Comparison of ENCODE assay signal across 7 cellular contexts in the genomic region with DNA sequence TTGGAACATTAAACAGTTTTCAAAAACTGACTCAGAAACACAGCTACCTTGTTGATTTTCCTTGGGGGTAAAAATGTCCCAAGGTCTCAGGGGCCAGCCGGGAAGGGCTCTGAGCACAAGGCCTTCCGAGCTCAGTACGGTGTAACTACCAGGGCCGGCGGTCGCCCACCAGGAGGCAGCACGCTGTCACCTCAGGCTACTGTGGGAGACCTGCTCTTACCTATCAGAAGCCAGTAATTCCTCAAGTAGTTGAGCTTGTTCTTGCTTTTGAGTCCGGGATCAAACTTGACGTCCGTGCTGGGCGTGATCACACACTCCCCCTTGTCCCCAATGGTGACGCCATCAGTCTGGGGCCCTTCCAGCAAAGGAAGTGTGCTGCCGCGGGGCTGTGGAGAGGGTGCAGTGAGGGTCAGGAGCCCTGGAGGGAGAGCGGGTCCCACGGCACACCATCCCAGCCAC. TPM values are rescaled to one million over a fixed set of nuclear protein-coding genes. Genes with fewer than 3 reads are reported as not detected.
A peak's percentile ranks its signal among the peaks of the same experiment; 100 is the strongest.
DNase-seq lines count a peak whose midpoint lies in the region; ATAC-seq, FAIRE-seq and TF ChIP-seq lines count a peak whose summit lies in the region.

No MANE protein-coding gene starts in this region.

- peak; percentile 100 for ATAC-seq in GM23338
- ATAC-seq in GM12878, result peak; percentile 51
- ATAC-seq in omental fat pad (ENCODE audit: low FRiP score), result no peak

- H3K27me3 ChIP-seq in GM23338 (ENCODE audit: insufficient read depth) (no peaks in the 10 kb centered on the region), GM12878 (replicated peaks in 1 of 2; ENCODE audit: control insufficient read depth in 2 of 2, insufficient read depth in 2 of 2, low read length in 1 of 2) (no peaks in the 10 kb centered on the region)

- H3K4me3 Mint-ChIP-seq in GM23338 (peak overlapping the region; percentile 60; the same call in 2 of the 3 replicates), immature natural killer cell (peak overlapping the region; percentile 75 to 92 (median 90))

- TF ChIP-seq RAD21 in GM12878 (IDR thresholded peaks at IDR 0.05; ENCODE audit: insufficient read depth, low read depth, low read length), result peak; percentile 63

- H3K79me2 ChIP-seq in GM23338 (replicated peaks; ENCODE audit: insufficient read depth) (no peaks in the 10 kb centered on the region), GM12878 (ENCODE audit: control insufficient read depth, insufficient read depth, low read length) (no peaks in the 10 kb centered on the region)

- H3K27ac ChIP-seq in GM23338 (ENCODE audit: low read depth) (peak overlapping the region; percentile 26; the same call in 1 of the 2 replicates), GM12878 (ENCODE audit: control insufficient read depth, insufficient read depth) (peak overlapping the region; percentile 54; the same call in 1 of the 2 replicates)

- H3K4me2 ChIP-seq in GM23338 (no peak overlapping the region; the same call in 1 of the 2 replicates), GM12878 (ENCODE audit: control insufficient read depth, insufficient read depth) (no peak overlapping the region)

- 0 out of 2 replicates have a peak overlapping the region, but pooled peaks have one; percentile 49 for H3K27ac Mint-ChIP-seq in GM23338
- peak overlapping the region; percentile 89 to 100 (median 98) for H3K27ac Mint-ChIP-seq in immature natural killer cell

- POLR2A ChIA-PET in GM12878 (lab: Charles Lee), result interaction anchor here (0.7 to 4.6 kb wide), 5 partner anchors 11 to 69 kb away, joined by 4 to 29 read pairs (median 5); partner anchors contain the start of gene ERN1

- H3K4me3 ChIP-seq in GM23338 (0 out of 2 replicates have a peak overlapping the region, but pooled peaks have one; percentile 23), GM12878 (no peak overlapping the region)

- H3K9ac ChIP-seq in GM12878 (ENCODE audit: control insufficient read depth, insufficient read depth, low read length), result no peak overlapping the region

- DNase-seq in GM23338 (ENCODE audit: low spot score) (peak; percentile 86), SW480 (ENCODE audit: low spot score) (peak; percentile 14), GM12878 (ENCODE audit: low read depth, low spot score) (no peak), immature natural killer cell (peak; percentile 66 to 70 (median 68)), omental fat pad (ENCODE audit: low spot score) (no peak), RKO (ENCODE audit: low spot score) (no peak)
- DNase-seq in stimulated activated CD4-positive, alpha-beta T cell treated with anti-CD3 and anti-CD28 coated beads, Interleukin-4, amount 100 ng/mL, for 24 hours, result peak; percentile 60

- peaks cover 6% of the 10 kb centered on the region for H3K27me3 Mint-ChIP-seq in GM23338 (ENCODE audit: insufficient read depth, low read depth, poor library complexity)
- H3K27me3 Mint-ChIP-seq in immature natural killer cell (ENCODE audit: low read depth in 3 of 3), result peaks cover 8 to 23% (median 17%) of the 10 kb centered on the region in 3 donors

- H3K4me1 Mint-ChIP-seq in GM23338 (peaks cover 15% of the 10 kb centered on the region), immature natural killer cell (peaks cover 92 to 100% of the 10 kb centered on the region in 2 donors)

- RAD21 ChIA-PET in GM12878 (lab: Charles Lee; ENCODE audit: unreplicated experiment), result interaction anchor here (0.6 to 7.4 kb wide), 8 partner anchors 10 to 82 kb away, joined by 3 to 120 read pairs (median 6); partner anchors contain the start of genes ERN1 and ICAM2

- intact Hi-C loops in GM12878 (cut with micrococcal nuclease; ENCODE audit: unreplicated experiment), result loop anchor here (2.0 kb wide), 1 partner anchor 67 kb away; the partner anchor contains the start of gene ERN1

- peak overlapping the region; percentile 74; the same call in 1 of the 2 replicates for H2AFZ ChIP-seq in GM23338
- no peak overlapping the region for H2AFZ ChIP-seq in GM12878 (ENCODE audit: control insufficient read depth, low read depth, low read length)

- H3K36me3 Mint-ChIP-seq in GM23338 (ENCODE audit: low read depth) (peaks cover 14% of the 10 kb centered on the region), immature natural killer cell (peaks cover 55 to 80% (median 59%) of the 10 kb centered on the region in 3 donors)

- in situ Hi-C loops in GM12878 (cut with MboI), result no loop called here

- H3K4me1 ChIP-seq in GM23338 (ENCODE audit: insufficient read depth), result no peaks in the 10 kb centered on the region
- H3K4me1 ChIP-seq in GM12878 (ENCODE audit: control insufficient read depth, insufficient read depth, low read length), result peaks cover 37% of the 10 kb centered on the region

- peaks cover 4% of the 10 kb centered on the region for H3K9me3 Mint-ChIP-seq in GM23338
- peaks cover 0 to 6% (median 4%) of the 10 kb centered on the region in 6 donors for H3K9me3 Mint-ChIP-seq in immature natural killer cell

- SMC1A ChIA-PET in GM12878 (lab: Charles Lee; ENCODE audit: uncharacterized antibody, unreplicated experiment), result interaction anchor here (0.7 to 10.0 kb wide), 8 partner anchors 12 to 117 kb away, joined by 3 to 151 read pairs (median 6); partner anchors contain the start of gene ERN1

- H4K20me1 ChIP-seq in GM23338 (replicated peaks; ENCODE audit: insufficient read depth) (no peaks in the 10 kb centered on the region), GM12878 (ENCODE audit: control insufficient read depth, insufficient read depth) (no peaks in the 10 kb centered on the region)

- 0 out of 2 replicates have a peak, but pooled peaks cover 3% of the 10 kb centered on the region for H3F3A ChIP-seq in GM23338 (replicated peaks; ENCODE audit: low read depth)

- no peak for FAIRE-seq in GM12878 (lab: Jason Lieb, UNC)

- no TSS peak for BruUV-seq in GM12878 (replicated peaks; lab: Mats Ljungman, UMichigan)

- no peak for TF ChIP-seq POLR2A in GM12878 (IDR thresholded peaks at IDR 0.05; ENCODE audit: low read depth, low read length)

- H3K36me3 ChIP-seq in GM23338 (ENCODE audit: insufficient read depth), result no peaks in the 10 kb centered on the region
- H3K36me3 ChIP-seq in GM12878 (ENCODE audit: control insufficient read depth in 2 of 2, insufficient read depth in 2 of 2, low read length in 1 of 2), result peaks cover 6 to 21% of the 10 kb centered on the region in 2 experiments

- 88% methylated on average over 16 of the region's 16 CpGs for WGBS in GM12878 (ENCODE audit: insufficient coverage, insufficient replicate concordance, low lambda C conversion rate, missing lambda C conversion rate)

- no peaks in the 10 kb centered on the region for H3K9me2 ChIP-seq in GM23338 (ENCODE audit: insufficient read depth)

- TF ChIP-seq CTCF in GM23338 (conservative IDR thresholded peaks at IDR 0.05; ENCODE audit: low read depth in 2 of 2), result peak; percentile 70 to 93
- TF ChIP-seq CTCF in GM12878 (IDR thresholded peaks at IDR 0.05 in 2 of 3, conservative IDR thresholded peaks at IDR 0.05 in 1 of 3; ENCODE audit: control insufficient read depth in 2 of 3, extremely low read depth in 1 of 3, insufficient read depth in 1 of 3, low read depth in 3 of 3, low read length in 3 of 3), result peak; percentile 40 to 49 (median 45)
- TF ChIP-seq CTCF in omental fat pad (IDR thresholded peaks at IDR 0.05), result no peak

- no peaks in the 10 kb centered on the region; the same call in 2 of the 3 replicates for H3K9me3 ChIP-seq in GM12878 (replicated peaks; ENCODE audit: control insufficient read depth, insufficient read depth, low read length)

- no peak for TF ChIP-seq EP300 in GM12878 (IDR thresholded peaks at IDR 0.05; ENCODE audit: borderline replicate concordance in 1 of 2, control insufficient read depth in 1 of 2, low read depth in 2 of 2, low read length in 2 of 2)

- CTCF ChIA-PET in GM12878 (lab: Yijun Ruan, JAX), result interaction anchor here (0.6 to 8.9 kb wide), 17 partner anchors 11 to 145 kb away, joined by 3 to 140 read pairs (median 4); partner anchors contain the start of gene ERN1

TF ChIP-seq in GM23338, 12 proteins besides CTCF, POLR2A, EP300 and RAD21 (continues in another document):
- peak; percentile 68; the same call in 1 of the 2 replicates for TF ChIP-seq CREB1 (CRISPR knock-in tag; IDR thresholded peaks at IDR 0.05; ENCODE audit: low read depth)

TF ChIP-seq in GM12878, 131 proteins besides CTCF, POLR2A, EP300 and RAD21:
- peak; percentile 67 for TF ChIP-seq SMC3 (IDR thresholded peaks at IDR 0.05; ENCODE audit: borderline replicate concordance, low read length)
- TF ChIP-seq BCL3 (IDR thresholded peaks at IDR 0.05; ENCODE audit: borderline replicate concordance, insufficient read depth, low read depth, low read length, poor library complexity, severe bottlenecking), result no peak
TF ChIP-seq in GM12878: peak in this region for 1.

RNA-seq across cellular contexts. Expression of gene ICAM2, which starts 43.4 kb away (rescaled TPM):
- 0.31 and 0.58 TPM in 2 replicates for total RNA-seq in GM23338 (2014; rRNA removed; shearing (Covaris generic))
- polyA plus RNA-seq in GM23338 (2016; fragmentation: Nextera tagmentation; extraction: Ambion mirVana) (0.57 and 0.86 TPM in 2 replicates), GM12878 (2011; rRNA removed) (53.7 and 108 TPM in 2 replicates), GM12878 (2014; fragmentation: Illumina TruSeq; extraction: Trizol) (34.5 and 55.5 TPM in 2 replicates), GM12878 (2014; fragmentation: Nextera tagmentation; extraction: Ambion mirVana) (10 to 100 TPM; 23.6 to 27.7 TPM), GM12878 (2014; rRNA removed) (61.4 and 66.7 TPM in 2 replicates), GM12878 (2016; fragmentation: Nextera tagmentation; extraction: Ambion mirVana) (10 to 100 TPM; 69.8 to 70.2 TPM), immature natural killer cell (100 to 1,000 TPM; 327 to 535 (median 329) TPM)
- total RNA-seq in GM12878 (2013; cell fraction: nucleolus; rRNA removed), result 74.8 and 80.2 TPM in 2 replicates
- total RNA-seq in GM12878 (2014; rRNA removed) (60.7 and 62.8 TPM in 2 replicates), GM12878 (2014; rRNA removed; fragmentation: Illumina TruSeq; extraction: Trizol) (39.2 and 40.8 TPM in 2 replicates), GM12878 (2021) (37.4 and 42.7 TPM in 2 replicates), omental fat pad (100 to 1,000 TPM in 3 of 4 donors, 10 to 100 TPM in 1; 57.7 to 252 (median 137) TPM)
- 31.8 TPM for polyA plus RNA-seq in GM12878 (2011; ENCODE audit: low read depth)
- polyA plus RNA-seq in GM12878 (2011; cell fraction: cytosol; rRNA removed), result 170 and 179 TPM in 2 replicates
- polyA plus RNA-seq in GM12878 (2011; cell fraction: nucleus; rRNA removed), result 67.6 and 85.3 TPM in 2 replicates
- polyA plus RNA-seq in GM12878 (2012), result 38.9 and 53.9 TPM in 2 replicates
- polyA minus RNA-seq in GM12878 (2011; rRNA and poly(A)+ RNA removed), result 109 and 137 TPM in 2 replicates
- polyA minus RNA-seq in GM12878 (2011; cell fraction: cytosol; rRNA and poly(A)+ RNA removed), result 37.4 and 38.6 TPM in 2 replicates
- 14.5 and 23.2 TPM in 2 replicates for polyA minus RNA-seq in GM12878 (2011; cell fraction: nucleus; rRNA and poly(A)+ RNA removed)

Comparison
In these comparisons a context has a peak if more than half of its experiments do, and no peak if none do; other contexts are left out.
1. DNase-seq: peak in GM23338 (single experiment), SW480 (single experiment), immature natural killer cell (3 of 3) and stimulated activated CD4-positive, alpha-beta T cell treated with anti-CD3 and anti-CD28 coated beads, Interleukin-4, amount 100 ng/mL, for 24 hours (single experiment); none in GM12878 (single experiment), omental fat pad (single experiment) and RKO (single experiment).
2. CTCF ChIP-seq: peak in GM23338 (2 of 2) and GM12878 (3 of 3); none in omental fat pad (0 of 3).
3. RNA of gene ICAM2, which starts 43.4 kb away (total RNA-seq): 57.7 to 252 TPM in omental fat pad and 37.4 to 80.2 TPM in GM12878; 0.31 to 0.58 TPM in GM23338; every median in the first group is over 10 times any median in the second.